In genomic region chr15:84645496-84645895, GRCh38 we compare ENCODE assay signal across 1 cellular context.
TF ChIP-seq lines count a peak whose summit lies in the region.

No MANE protein-coding gene starts in this region.

TF ChIP-seq in A549, 52 proteins besides CTCF, POLR2A, EP300 and RAD21:
- TF ChIP-seq, protein P1, sequence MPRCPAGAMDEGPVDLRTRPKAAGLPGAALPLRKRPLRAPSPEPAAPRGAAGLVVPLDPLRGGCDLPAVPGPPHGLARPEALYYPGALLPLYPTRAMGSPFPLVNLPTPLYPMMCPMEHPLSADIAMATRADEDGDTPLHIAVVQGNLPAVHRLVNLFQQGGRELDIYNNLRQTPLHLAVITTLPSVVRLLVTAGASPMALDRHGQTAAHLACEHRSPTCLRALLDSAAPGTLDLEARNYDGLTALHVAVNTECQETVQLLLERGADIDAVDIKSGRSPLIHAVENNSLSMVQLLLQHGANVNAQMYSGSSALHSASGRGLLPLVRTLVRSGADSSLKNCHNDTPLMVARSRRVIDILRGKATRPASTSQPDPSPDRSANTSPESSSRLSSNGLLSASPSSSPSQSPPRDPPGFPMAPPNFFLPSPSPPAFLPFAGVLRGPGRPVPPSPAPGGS (IDR thresholded peaks at IDR 0.05) = 0 out of 3 replicates have a peak, but pooled peaks have one; percentile 18
- no peak for TF ChIP-seq NFE2L2 (conservative IDR thresholded peaks at IDR 0.05; ENCODE audit: low read length)
- TF ChIP-seq ATOH8 (CRISPR knock-in tag; IDR thresholded peaks at IDR 0.05; ENCODE audit: low read depth) = no peak
- no peak for TF ChIP-seq RCOR1 (IDR thresholded peaks at IDR 0.05; ENCODE audit: low read depth, low read length)
